Comparison of ENCODE assay signal across 1 cellular context in genomic region chr3:45273681-45274515, GRCh38.
TF ChIP-seq lines count a peak whose summit lies in the region.

No MANE protein-coding gene starts in this region.

TF ChIP-seq in K562, 482 proteins besides CTCF, POLR2A, EP300 and RAD21 (continued from another document and continues in another):
- peak; percentile 45; the same call in 1 of the 2 replicates for TF ChIP-seq PYGO2 (tag; IDR thresholded peaks at IDR 0.05)
- peak; percentile 72 for TF ChIP-seq FOXM1 (IDR thresholded peaks at IDR 0.05; ENCODE audit: low read depth)
- no peak for TF ChIP-seq FOXM1 (CRISPR knock-in tag; IDR thresholded peaks at IDR 0.05; ENCODE audit: low read depth)
- 0 out of 2 replicates have a peak, but pooled peaks have one; percentile 76 for TF ChIP-seq FOXJ2 (tag; IDR thresholded peaks at IDR 0.05)
- TF ChIP-seq FOSL1 (tag; conservative IDR thresholded peaks at IDR 0.05): peak; percentile 89
- TF ChIP-seq, protein P1, sequence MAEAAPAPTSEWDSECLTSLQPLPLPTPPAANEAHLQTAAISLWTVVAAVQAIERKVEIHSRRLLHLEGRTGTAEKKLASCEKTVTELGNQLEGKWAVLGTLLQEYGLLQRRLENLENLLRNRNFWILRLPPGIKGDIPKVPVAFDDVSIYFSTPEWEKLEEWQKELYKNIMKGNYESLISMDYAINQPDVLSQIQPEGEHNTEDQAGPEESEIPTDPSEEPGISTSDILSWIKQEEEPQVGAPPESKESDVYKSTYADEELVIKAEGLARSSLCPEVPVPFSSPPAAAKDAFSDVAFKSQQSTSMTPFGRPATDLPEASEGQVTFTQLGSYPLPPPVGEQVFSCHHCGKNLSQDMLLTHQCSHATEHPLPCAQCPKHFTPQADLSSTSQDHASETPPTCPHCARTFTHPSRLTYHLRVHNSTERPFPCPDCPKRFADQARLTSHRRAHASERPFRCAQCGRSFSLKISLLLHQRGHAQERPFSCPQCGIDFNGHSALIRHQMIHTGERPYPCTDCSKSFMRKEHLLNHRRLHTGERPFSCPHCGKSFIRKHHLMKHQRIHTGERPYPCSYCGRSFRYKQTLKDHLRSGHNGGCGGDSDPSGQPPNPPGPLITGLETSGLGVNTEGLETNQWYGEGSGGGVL (CRISPR knock-in tag; IDR thresholded peaks at IDR 0.05): no peak
- no peak for TF ChIP-seq PHTF2 (CRISPR knock-in tag; IDR thresholded peaks at IDR 0.05)
- TF ChIP-seq, protein P2, sequence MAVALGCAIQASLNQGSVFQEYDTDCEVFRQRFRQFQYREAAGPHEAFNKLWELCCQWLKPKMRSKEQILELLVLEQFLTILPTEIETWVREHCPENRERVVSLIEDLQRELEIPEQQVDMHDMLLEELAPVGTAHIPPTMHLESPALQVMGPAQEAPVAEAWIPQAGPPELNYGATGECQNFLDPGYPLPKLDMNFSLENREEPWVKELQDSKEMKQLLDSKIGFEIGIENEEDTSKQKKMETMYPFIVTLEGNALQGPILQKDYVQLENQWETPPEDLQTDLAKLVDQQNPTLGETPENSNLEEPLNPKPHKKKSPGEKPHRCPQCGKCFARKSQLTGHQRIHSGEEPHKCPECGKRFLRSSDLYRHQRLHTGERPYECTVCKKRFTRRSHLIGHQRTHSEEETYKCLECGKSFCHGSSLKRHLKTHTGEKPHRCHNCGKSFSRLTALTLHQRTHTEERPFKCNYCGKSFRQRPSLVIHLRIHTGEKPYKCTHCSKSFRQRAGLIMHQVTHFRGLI (CRISPR knock-in tag; IDR thresholded peaks at IDR 0.05): 0 out of 2 replicates have a peak, but pooled peaks have one; percentile 31
- TF ChIP-seq ARID1B (IDR thresholded peaks at IDR 0.05): peak; percentile 95
- TF ChIP-seq MTA2 (IDR thresholded peaks at IDR 0.05; ENCODE audit: low read depth): peak; percentile 64
- TF ChIP-seq KLF10 (CRISPR knock-in tag; IDR thresholded peaks at IDR 0.05): no peak
- TF ChIP-seq KDM4B (IDR thresholded peaks at IDR 0.05; ENCODE audit: borderline replicate concordance in 2 of 2, low read depth in 1 of 2): no peak
- TF ChIP-seq NFE2L1 (tag; IDR thresholded peaks at IDR 0.05; ENCODE audit: borderline replicate concordance, low read depth): 0 out of 2 replicates have a peak, but pooled peaks have one; percentile 50
- TF ChIP-seq, protein P3, sequence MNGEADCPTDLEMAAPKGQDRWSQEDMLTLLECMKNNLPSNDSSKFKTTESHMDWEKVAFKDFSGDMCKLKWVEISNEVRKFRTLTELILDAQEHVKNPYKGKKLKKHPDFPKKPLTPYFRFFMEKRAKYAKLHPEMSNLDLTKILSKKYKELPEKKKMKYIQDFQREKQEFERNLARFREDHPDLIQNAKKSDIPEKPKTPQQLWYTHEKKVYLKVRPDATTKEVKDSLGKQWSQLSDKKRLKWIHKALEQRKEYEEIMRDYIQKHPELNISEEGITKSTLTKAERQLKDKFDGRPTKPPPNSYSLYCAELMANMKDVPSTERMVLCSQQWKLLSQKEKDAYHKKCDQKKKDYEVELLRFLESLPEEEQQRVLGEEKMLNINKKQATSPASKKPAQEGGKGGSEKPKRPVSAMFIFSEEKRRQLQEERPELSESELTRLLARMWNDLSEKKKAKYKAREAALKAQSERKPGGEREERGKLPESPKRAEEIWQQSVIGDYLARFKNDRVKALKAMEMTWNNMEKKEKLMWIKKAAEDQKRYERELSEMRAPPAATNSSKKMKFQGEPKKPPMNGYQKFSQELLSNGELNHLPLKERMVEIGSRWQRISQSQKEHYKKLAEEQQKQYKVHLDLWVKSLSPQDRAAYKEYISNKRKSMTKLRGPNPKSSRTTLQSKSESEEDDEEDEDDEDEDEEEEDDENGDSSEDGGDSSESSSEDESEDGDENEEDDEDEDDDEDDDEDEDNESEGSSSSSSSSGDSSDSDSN (IDR thresholded peaks at IDR 0.05; ENCODE audit: borderline replicate concordance in 1 of 2, low read depth in 2 of 2, low read length in 2 of 2): 0 out of 4 replicates have a peak, but pooled peaks of 1 of the 2 experiments have one; percentile 59
- no peak for TF ChIP-seq ZNF707 (CRISPR knock-in tag; conservative IDR thresholded peaks at IDR 0.05)
- peak; percentile 92 for TF ChIP-seq JUND (IDR thresholded peaks at IDR 0.05; ENCODE audit: borderline replicate concordance, low read depth, low read length)
- peak; percentile 90; the same call in 2 of the 3 replicates for TF ChIP-seq JUND (tag; IDR thresholded peaks at IDR 0.05; ENCODE audit: borderline replicate concordance, low read depth, low read length)
- TF ChIP-seq DMBX1 (CRISPR knock-in tag; IDR thresholded peaks at IDR 0.05; ENCODE audit: borderline replicate concordance): 0 out of 2 replicates have a peak, but pooled peaks have one; percentile 40
- no peak for TF ChIP-seq ZBTB7A (IDR thresholded peaks at IDR 0.05; ENCODE audit: borderline replicate concordance, control insufficient read depth, low read depth, low read length)
- no peak for TF ChIP-seq E2F4 (CRISPR knock-in tag; IDR thresholded peaks at IDR 0.05; ENCODE audit: low read depth)
- TF ChIP-seq SAFB2 (IDR thresholded peaks at IDR 0.05; ENCODE audit: borderline replicate concordance, low read depth, low read length, severe bottlenecking): no peak
- no peak for TF ChIP-seq MCM7 (IDR thresholded peaks at IDR 0.05)
- peak; percentile 80 for TF ChIP-seq SMARCC2 (IDR thresholded peaks at IDR 0.05; ENCODE audit: low read depth)
- TF ChIP-seq RBBP5 (IDR thresholded peaks at IDR 0.05; ENCODE audit: borderline replicate concordance, insufficient read depth, low read length, poor library complexity, severe bottlenecking): peak; percentile 51
- TF ChIP-seq, protein P4, sequence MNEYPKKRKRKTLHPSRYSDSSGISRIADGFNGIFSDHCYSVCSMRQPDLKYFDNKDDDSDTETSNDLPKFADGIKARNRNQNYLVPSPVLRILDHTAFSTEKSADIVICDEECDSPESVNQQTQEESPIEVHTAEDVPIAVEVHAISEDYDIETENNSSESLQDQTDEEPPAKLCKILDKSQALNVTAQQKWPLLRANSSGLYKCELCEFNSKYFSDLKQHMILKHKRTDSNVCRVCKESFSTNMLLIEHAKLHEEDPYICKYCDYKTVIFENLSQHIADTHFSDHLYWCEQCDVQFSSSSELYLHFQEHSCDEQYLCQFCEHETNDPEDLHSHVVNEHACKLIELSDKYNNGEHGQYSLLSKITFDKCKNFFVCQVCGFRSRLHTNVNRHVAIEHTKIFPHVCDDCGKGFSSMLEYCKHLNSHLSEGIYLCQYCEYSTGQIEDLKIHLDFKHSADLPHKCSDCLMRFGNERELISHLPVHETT (CRISPR knock-in tag; conservative IDR thresholded peaks at IDR 0.05 in 1 of 2, IDR thresholded peaks at IDR 0.05 in 1 of 2): peak in 1 of 2 experiments; percentile 93; a peak in 2 of 4 replicates
- TF ChIP-seq HDAC2 (IDR thresholded peaks at IDR 0.05): peak; percentile 91
- peak; percentile 92 for TF ChIP-seq ZEB2 (IDR thresholded peaks at IDR 0.05)
- TF ChIP-seq, protein P5, sequence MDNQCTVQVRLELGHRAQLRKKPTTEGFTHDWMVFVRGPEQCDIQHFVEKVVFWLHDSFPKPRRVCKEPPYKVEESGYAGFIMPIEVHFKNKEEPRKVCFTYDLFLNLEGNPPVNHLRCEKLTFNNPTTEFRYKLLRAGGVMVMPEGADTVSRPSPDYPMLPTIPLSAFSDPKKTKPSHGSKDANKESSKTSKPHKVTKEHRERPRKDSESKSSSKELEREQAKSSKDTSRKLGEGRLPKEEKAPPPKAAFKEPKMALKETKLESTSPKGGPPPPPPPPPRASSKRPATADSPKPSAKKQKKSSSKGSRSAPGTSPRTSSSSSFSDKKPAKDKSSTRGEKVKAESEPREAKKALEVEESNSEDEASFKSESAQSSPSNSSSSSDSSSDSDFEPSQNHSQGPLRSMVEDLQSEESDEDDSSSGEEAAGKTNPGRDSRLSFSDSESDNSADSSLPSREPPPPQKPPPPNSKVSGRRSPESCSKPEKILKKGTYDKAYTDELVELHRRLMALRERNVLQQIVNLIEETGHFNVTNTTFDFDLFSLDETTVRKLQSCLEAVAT (IDR thresholded peaks at IDR 0.05): peak; percentile 29 to 86; a peak in 3 of 4 replicates
- no peak for TF ChIP-seq ZNF764 (CRISPR knock-in tag; IDR thresholded peaks at IDR 0.05; ENCODE audit: low read depth)
- no peak for TF ChIP-seq HNRNPK (IDR thresholded peaks at IDR 0.05; ENCODE audit: low read depth, low read length, poor library complexity, severe bottlenecking)
- TF ChIP-seq ZNF57 (CRISPR knock-in tag; IDR thresholded peaks at IDR 0.05): no peak
- TF ChIP-seq ZFP1 (CRISPR knock-in tag; IDR thresholded peaks at IDR 0.05): no peak
- TF ChIP-seq, protein P6, sequence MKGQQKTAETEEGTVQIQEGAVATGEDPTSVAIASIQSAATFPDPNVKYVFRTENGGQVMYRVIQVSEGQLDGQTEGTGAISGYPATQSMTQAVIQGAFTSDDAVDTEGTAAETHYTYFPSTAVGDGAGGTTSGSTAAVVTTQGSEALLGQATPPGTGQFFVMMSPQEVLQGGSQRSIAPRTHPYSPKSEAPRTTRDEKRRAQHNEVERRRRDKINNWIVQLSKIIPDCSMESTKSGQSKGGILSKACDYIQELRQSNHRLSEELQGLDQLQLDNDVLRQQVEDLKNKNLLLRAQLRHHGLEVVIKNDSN (CRISPR knock-in tag; IDR thresholded peaks at IDR 0.05): no peak
- peak; percentile 90 for TF ChIP-seq ZNF175 (CRISPR knock-in tag; IDR thresholded peaks at IDR 0.05; ENCODE audit: low read depth)
- peak; percentile 27 for TF ChIP-seq BRD9 (IDR thresholded peaks at IDR 0.05; ENCODE audit: low read depth, partially characterized antibody)
- no peak for TF ChIP-seq ZNF431 (CRISPR knock-in tag; IDR thresholded peaks at IDR 0.05)
- peak; percentile 53 for TF ChIP-seq NCOA4 (IDR thresholded peaks at IDR 0.05; ENCODE audit: partially characterized antibody)
- peak; percentile 72 for TF ChIP-seq CREM (IDR thresholded peaks at IDR 0.05; ENCODE audit: low read depth)
- TF ChIP-seq MYNN (IDR thresholded peaks at IDR 0.05): peak; percentile 90
- no peak for TF ChIP-seq MYNN (CRISPR knock-in tag; IDR thresholded peaks at IDR 0.05)
- TF ChIP-seq SOX6 (IDR thresholded peaks at IDR 0.05): peak; percentile 91
- TF ChIP-seq PML (IDR thresholded peaks at IDR 0.05; ENCODE audit: low read length): peak; percentile 50; the same call in 1 of the 2 replicates
- TF ChIP-seq ZNF140 (CRISPR knock-in tag; IDR thresholded peaks at IDR 0.05): no peak
- TF ChIP-seq TFAP4 (CRISPR knock-in tag; IDR thresholded peaks at IDR 0.05; ENCODE audit: borderline replicate concordance): peak; percentile 96
- TF ChIP-seq PHF20 (IDR thresholded peaks at IDR 0.05; ENCODE audit: partially characterized antibody): peak; percentile 45
- TF ChIP-seq KDM1A (IDR thresholded peaks at IDR 0.05): peak; percentile 77 to 91
- TF ChIP-seq, protein P7, sequence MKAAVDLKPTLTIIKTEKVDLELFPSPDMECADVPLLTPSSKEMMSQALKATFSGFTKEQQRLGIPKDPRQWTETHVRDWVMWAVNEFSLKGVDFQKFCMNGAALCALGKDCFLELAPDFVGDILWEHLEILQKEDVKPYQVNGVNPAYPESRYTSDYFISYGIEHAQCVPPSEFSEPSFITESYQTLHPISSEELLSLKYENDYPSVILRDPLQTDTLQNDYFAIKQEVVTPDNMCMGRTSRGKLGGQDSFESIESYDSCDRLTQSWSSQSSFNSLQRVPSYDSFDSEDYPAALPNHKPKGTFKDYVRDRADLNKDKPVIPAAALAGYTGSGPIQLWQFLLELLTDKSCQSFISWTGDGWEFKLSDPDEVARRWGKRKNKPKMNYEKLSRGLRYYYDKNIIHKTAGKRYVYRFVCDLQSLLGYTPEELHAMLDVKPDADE (conservative IDR thresholded peaks at IDR 0.05; ENCODE audit: control insufficient read depth, low read depth, low read length): no peak
- TF ChIP-seq CBX3 (IDR thresholded peaks at IDR 0.05; ENCODE audit: borderline replicate concordance in 1 of 2, low read length in 2 of 2): peak in 1 of 2 experiments; percentile 86; a peak in 1 of 3 replicates
